Comparison of ENCODE assay signal across 22 cellular contexts in the genomic region with DNA sequence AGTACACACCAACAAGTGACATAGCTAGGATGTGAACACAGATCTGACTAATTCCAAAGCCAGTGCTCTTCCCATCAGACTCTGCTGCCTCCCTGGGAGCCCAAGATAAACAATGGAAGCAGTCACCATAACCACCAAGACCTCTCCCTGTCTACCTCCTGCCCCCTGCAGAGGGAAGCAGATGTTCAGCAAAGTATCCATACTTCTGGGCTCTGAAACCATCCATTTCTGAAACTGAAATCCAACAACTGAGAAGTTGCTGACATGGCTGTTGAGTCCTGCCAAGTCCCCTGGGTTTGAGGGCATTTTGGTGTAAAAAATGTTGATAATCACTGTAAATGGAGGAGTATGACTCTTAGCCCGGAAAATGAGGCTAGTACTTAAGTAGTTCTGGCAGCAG.
DNase-seq lines count a peak whose midpoint lies in the region.
"Had no signal": no experiment of that assay in that cellular context is flagged by ENCODE, and none has a peak within 500 bp of the region (broad histone marks: within the 10 kb centered on the region; RNA-seq: fewer than 3 reads in every experiment).

No MANE protein-coding gene starts in this region.

- no peak overlapping the region for H3K4me2 ChIP-seq in mesenchymal stem cell (ENCODE audit: low read length, poor library complexity, severe bottlenecking)

- peak overlapping the region; percentile 45 for H3K27ac ChIP-seq in mesenchymal stem cell (ENCODE audit: low read length, poor library complexity, severe bottlenecking)
- H3K27ac ChIP-seq: colonic mucosa, parathyroid adenoma, sigmoid colon had no signal

- CTCF ChIA-PET in activated naive CD4-positive, alpha-beta T cell treated with anti-CD3 and anti-CD28 coated beads for 36 hours (lab: Charles Lee), result no interaction called here

- H2AFZ ChIP-seq in mesenchymal stem cell (ENCODE audit: low read depth, low read length), result no peak overlapping the region
- H2AFZ ChIP-seq: parathyroid adenoma had no signal

- H3K4ac ChIP-seq in mesenchymal stem cell (ENCODE audit: low read depth in 1 of 2, low read length in 2 of 2), result no peak overlapping the region

- no peak overlapping the region for H3K14ac ChIP-seq in mesenchymal stem cell (ENCODE audit: low read length in 2 of 2)

- H2BK15ac ChIP-seq in mesenchymal stem cell (ENCODE audit: low read depth, poor library complexity, severe bottlenecking), result no peak overlapping the region

- no peak overlapping the region for H3K9ac ChIP-seq in mesenchymal stem cell (ENCODE audit: low read length)
- H3K9ac ChIP-seq: parathyroid adenoma had no signal

- H3K23ac ChIP-seq in mesenchymal stem cell (ENCODE audit: low read length in 2 of 2), result no peak overlapping the region

- no peaks in the 10 kb centered on the region for H3K4me1 Mint-ChIP-seq in activated naive CD4-positive, alpha-beta T cell treated with anti-CD3 and anti-CD28 coated beads for 36 hours (ENCODE audit: low read depth)
- H3K4me1 Mint-ChIP-seq: activated naive CD4-positive, alpha-beta T cell treated with anti-CD3 and anti-CD28 coated beads, Interleukin-2, amount 50 U/mL, for 24 hours; brain; IgD-negative memory B cell; stimulated activated naive B cell treated with anti-CD40 and anti-IgM and Interleukin-4, amounts not matched to agents 10 μg/mL and 1 μg/mL and 100 μg/mL, for 72 hours had no signal

- no CpG with 5 or more reads among the region's 1 CpG for WGBS in mesenchymal stem cell

- H3K36me3 ChIP-seq in mesenchymal stem cell (ENCODE audit: control insufficient read depth in 1 of 2, insufficient read depth in 2 of 2, low read depth in 1 of 2, low read length in 2 of 2), result no peaks in the 10 kb centered on the region
- no peaks in the 10 kb centered on the region for H3K36me3 ChIP-seq in H7 (replicated peaks; ENCODE audit: control insufficient read depth, insufficient read depth, low read length)
- H3K36me3 ChIP-seq: colonic mucosa, sigmoid colon had no signal

- no peaks in the 10 kb centered on the region for H3K36me3 Mint-ChIP-seq in activated naive CD4-positive, alpha-beta T cell treated with anti-CD3 and anti-CD28 coated beads for 36 hours (ENCODE audit: low read depth)
- H3K36me3 Mint-ChIP-seq: activated naive CD4-positive, alpha-beta T cell treated with anti-CD3 and anti-CD28 coated beads, Interleukin-2, amount 50 U/mL, for 24 hours; brain; IgD-negative memory B cell; stimulated activated naive B cell treated with anti-CD40 and anti-IgM and Interleukin-4, amounts not matched to agents 10 μg/mL and 1 μg/mL and 100 μg/mL, for 72 hours had no signal

- no peak overlapping the region for H2BK5ac ChIP-seq in mesenchymal stem cell (ENCODE audit: low read depth, low read length, poor library complexity, severe bottlenecking)

- H3K9me3 Mint-ChIP-seq in activated naive CD4-positive, alpha-beta T cell treated with anti-CD3 and anti-CD28 coated beads for 36 hours, result no peaks in the 10 kb centered on the region
- H3K9me3 Mint-ChIP-seq: activated naive CD4-positive, alpha-beta T cell treated with anti-CD3 and anti-CD28 coated beads, Interleukin-2, amount 50 U/mL, for 24 hours; activated T-cell treated with anti-CD3 and anti-CD28 coated beads, Interleukin-2, amount 50 U/mL, for 4 hours; brain; H9; IgD-negative memory B cell; stimulated activated naive B cell treated with anti-CD40 and anti-IgM and Interleukin-4, amounts not matched to agents 10 μg/mL and 1 μg/mL and 100 μg/mL, for 72 hours had no signal

- DNase-seq in EL (peak; percentile 4), M059J (ENCODE audit: low read depth) (peak; percentile 85), T1000 (lab: John Stamatoyannopoulos, UW) (peak; percentile 65), mesenchymal stem cell (no peak), AG20443 (ENCODE audit: low spot score) (no peak), H7 (no peak)
- no peak for DNase-seq in activated naive CD4-positive, alpha-beta T cell treated with anti-CD3 and anti-CD28 coated beads for 36 hours
- DNase-seq: activated CD4-positive, CD25-positive, alpha-beta regulatory T cell; activated CD8-positive, alpha-beta T cell treated with anti-CD3 and anti-CD28 coated beads, Interleukin-2, amount 10 ng/mL, durations not matched to agents 7 days and 5 days; activated T-cell treated with anti-CD3 and anti-CD28 coated beads, Interleukin-2, amount 50 U/mL, for 4 hours; AML-193; colonic mucosa; H9; hippocampal formation; NCI-H2029 treated with DMSO at 0.1 percent for 48 hours; NCI-H526; sigmoid colon; stimulated activated naive B cell treated with anti-CD40 and anti-IgM and Interleukin-4, amounts not matched to agents 10 μg/mL and 1 μg/mL and 100 μg/mL, for 72 hours had no signal

- H4K8ac ChIP-seq in mesenchymal stem cell (ENCODE audit: low read length), result no peak overlapping the region

- H3K4me1 ChIP-seq in mesenchymal stem cell (ENCODE audit: control insufficient read depth, insufficient read depth, low read depth, low read length), result peaks cover 3% of the 10 kb centered on the region
- H3K4me1 ChIP-seq: colonic mucosa, parathyroid adenoma, sigmoid colon had no signal

- no peak overlapping the region for H3K4me3 ChIP-seq in mesenchymal stem cell (ENCODE audit: insufficient read depth in 1 of 2, low read depth in 1 of 2, low read length in 2 of 2)
- H3K4me3 ChIP-seq in H7 (ENCODE audit: insufficient read depth, low read depth, low read length), result no peak overlapping the region
- H3K4me3 ChIP-seq: colonic mucosa, sigmoid colon had no signal

- H4K91ac ChIP-seq in mesenchymal stem cell (ENCODE audit: low read length), result no peak overlapping the region

- no peak overlapping the region for H2AK5ac ChIP-seq in mesenchymal stem cell (ENCODE audit: low read length, severe bottlenecking)

- peaks cover 2% of the 10 kb centered on the region for H3K27me3 Mint-ChIP-seq in activated naive CD4-positive, alpha-beta T cell treated with anti-CD3 and anti-CD28 coated beads for 36 hours (ENCODE audit: low read depth)
- H3K27me3 Mint-ChIP-seq: stimulated activated naive B cell treated with anti-CD40 and anti-IgM and Interleukin-4, amounts not matched to agents 10 μg/mL and 1 μg/mL and 100 μg/mL, for 72 hours had no signal

- no peak overlapping the region for H2BK12ac ChIP-seq in mesenchymal stem cell (ENCODE audit: low read length in 2 of 2)

- H3K79me1 ChIP-seq in mesenchymal stem cell (replicated peaks; ENCODE audit: low read length, poor library complexity, severe bottlenecking), result no peaks in the 10 kb centered on the region

- H2BK120ac ChIP-seq in mesenchymal stem cell (ENCODE audit: low read depth, low read length), result no peak overlapping the region

- H3K27me3 ChIP-seq in mesenchymal stem cell (ENCODE audit: control insufficient read depth in 1 of 2, insufficient read depth in 1 of 2, low read length in 2 of 2), result no peaks in the 10 kb centered on the region
- no peaks in the 10 kb centered on the region; the same call in 1 of the 2 replicates for H3K27me3 ChIP-seq in H7 (ENCODE audit: control insufficient read depth, insufficient read depth, low read length)
- H3K27me3 ChIP-seq: colonic mucosa, sigmoid colon had no signal

- H3K27ac Mint-ChIP-seq in activated naive CD4-positive, alpha-beta T cell treated with anti-CD3 and anti-CD28 coated beads for 36 hours, result no peak overlapping the region
- H3K27ac Mint-ChIP-seq: activated CD8-positive, alpha-beta T cell treated with anti-CD3 and anti-CD28 coated beads, Interleukin-2, amount 10 ng/mL, durations not matched to agents 7 days and 5 days; activated naive CD4-positive, alpha-beta T cell treated with anti-CD3 and anti-CD28 coated beads, Interleukin-2, amount 50 U/mL, for 24 hours; brain; H9; stimulated activated naive B cell treated with anti-CD40 and anti-IgM and Interleukin-4, amounts not matched to agents 10 μg/mL and 1 μg/mL and 100 μg/mL, for 72 hours had no signal

- no peak overlapping the region for H3K18ac ChIP-seq in mesenchymal stem cell (ENCODE audit: low read depth in 1 of 2, low read length in 2 of 2)

- no peak overlapping the region for H3K4me3 Mint-ChIP-seq in activated naive CD4-positive, alpha-beta T cell treated with anti-CD3 and anti-CD28 coated beads for 36 hours
- H3K4me3 Mint-ChIP-seq: activated CD8-positive, alpha-beta T cell treated with anti-CD3 and anti-CD28 coated beads, Interleukin-2, amount 10 ng/mL, durations not matched to agents 7 days and 5 days; activated naive CD4-positive, alpha-beta T cell treated with anti-CD3 and anti-CD28 coated beads, Interleukin-2, amount 50 U/mL, for 24 hours; activated T-cell treated with anti-CD3 and anti-CD28 coated beads, Interleukin-2, amount 50 U/mL, for 4 hours; brain; H9; IgD-negative memory B cell; stimulated activated naive B cell treated with anti-CD40 and anti-IgM and Interleukin-4, amounts not matched to agents 10 μg/mL and 1 μg/mL and 100 μg/mL, for 72 hours had no signal

- intact Hi-C loops in activated naive CD4-positive, alpha-beta T cell treated with anti-CD3 and anti-CD28 coated beads for 36 hours (cut with micrococcal nuclease), result no loop called here

- H3K9me3 ChIP-seq in mesenchymal stem cell (ENCODE audit: control insufficient read depth, low read length), result no peaks in the 10 kb centered on the region
- H3K9me3 ChIP-seq: colonic mucosa, sigmoid colon had no signal

Comparison
In these comparisons a context has a peak if more than half of its experiments do, and no peak if none do; other contexts are left out.
1. DNase-seq: peak in EL (single experiment), M059J (single experiment) and T1000 (single experiment); none in mesenchymal stem cell (single experiment), activated naive CD4-positive, alpha-beta T cell treated with anti-CD3 and anti-CD28 coated beads for 36 hours (single experiment), AG20443 (single experiment) and H7 (single experiment).